ENCODE assay signal across 8 cellular contexts in the genomic region with DNA sequence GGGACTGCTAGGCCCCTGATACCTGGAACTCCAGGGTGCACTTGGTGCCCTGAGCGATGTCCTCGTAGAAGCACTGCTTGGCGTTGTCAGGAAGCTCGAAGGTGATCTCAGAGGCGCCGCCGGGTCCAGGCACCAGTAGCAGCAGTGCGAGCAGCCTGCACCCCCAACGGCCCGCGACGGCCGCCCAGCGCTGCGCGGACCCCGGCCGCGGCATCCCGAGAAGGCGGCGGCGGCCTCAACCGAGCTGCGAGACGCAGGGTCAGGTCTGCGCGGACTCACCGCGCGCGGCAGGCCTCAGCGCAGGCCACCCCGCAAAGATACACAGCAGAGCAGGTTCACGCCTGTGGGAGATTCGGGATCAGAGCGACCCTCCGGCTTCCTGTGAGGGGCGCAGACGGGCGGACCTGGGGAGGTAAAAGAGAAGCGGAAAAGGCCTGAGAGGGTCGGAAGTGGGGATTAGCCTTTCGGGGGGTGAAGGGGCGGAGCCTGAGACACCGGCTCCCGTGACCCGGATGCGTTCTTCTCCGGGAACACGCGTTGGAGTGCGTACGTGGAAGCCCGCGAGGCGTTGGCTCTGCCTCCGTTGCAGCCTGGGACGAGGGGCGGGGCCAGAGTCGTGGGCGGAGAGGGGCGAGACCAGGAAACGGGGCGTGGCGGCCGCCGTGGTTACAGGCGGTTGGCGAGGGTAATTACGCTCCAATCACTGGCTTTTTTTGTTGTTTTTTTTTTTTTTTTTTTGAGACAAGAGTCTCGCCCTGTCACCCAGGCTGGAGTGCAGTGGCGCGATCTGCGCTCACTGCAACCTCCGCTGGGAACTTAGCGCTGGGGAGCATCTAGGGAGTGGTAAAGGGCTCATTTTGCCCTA. TPM values are rescaled to one million over a fixed set of nuclear protein-coding genes. Genes with fewer than 3 reads are reported as not detected.
DNase-seq lines count a peak whose midpoint lies in the region; ATAC-seq, FAIRE-seq and TF ChIP-seq lines count a peak whose summit lies in the region.

A gene (minus strand): TSS at position 458 of the 865 bp plus-strand sequence. CDS start 244 bp downstream, at position 214.

- H3K4me3 ChIP-seq in heart right ventricle (peak within 1 kb of the TSS; percentile 48 to 100 (median 90)), upper lobe of left lung (peak within 1 kb of the TSS; percentile 65 to 95 (median 84))

- H3K27ac ChIP-seq in heart right ventricle (peak within 1 kb of the TSS; percentile 31 to 99 (median 96)), upper lobe of left lung (peak within 1 kb of the TSS; percentile 89 to 98 (median 96))

- TF ChIP-seq EP300 in upper lobe of left lung (IDR thresholded peaks at IDR 0.05), result peak in 2 of 4 donors; percentile 49 to 82

- intact Hi-C loops in heart right ventricle (cut with DNase I), result loop anchor here in 4 of 10 donors (1.0 to 10.0 kb wide), 3 partner anchors 81 to 216 kb away; a partner anchor contains a TSS
- intact Hi-C loops in posterior cingulate gyrus (cut with DNase I), result loop anchor here (1.0 to 10.0 kb wide), 3 partner anchors 23 to 215 kb away; a partner anchor contains a TSS

- H3K4me1 ChIP-seq in heart right ventricle (peaks cover 0 to 51% (median 44%) of the 10 kb centered on the region in 9 donors), upper lobe of left lung (peaks cover 22 to 32% (median 30%) of the 10 kb centered on the region in 4 donors)

- WGBS in heart right ventricle, 2 donors, result 0 to 1% methylated on average over 72 to 77 of the region's 77 CpGs
- WGBS in upper lobe of left lung, 2 donors, result 1% methylated on average over 39 to 46 of the region's 77 CpGs

- no peaks in the 10 kb centered on the region for H3K27me3 ChIP-seq in heart right ventricle
- H3K27me3 ChIP-seq in upper lobe of left lung, result no peaks in the 10 kb centered on the region

- peak; percentile 98 for FAIRE-seq in GM12892 (lab: Jason Lieb, UNC)

- no peaks in the 10 kb centered on the region for H3K9me3 ChIP-seq in heart right ventricle
- H3K9me3 ChIP-seq in upper lobe of left lung, result no peaks in the 10 kb centered on the region

- ATAC-seq in HG02852 (IDR thresholded peaks at IDR 0.05; ENCODE audit: unreplicated experiment) (peak; percentile 87), heart right ventricle (peak; percentile 99), upper lobe of left lung (ENCODE audit: low FRiP score in 2 of 2) (peak; percentile 99 to 100)

- TF ChIP-seq CTCF in heart right ventricle (IDR thresholded peaks at IDR 0.05), result peak in 1 of 9 donors; percentile 18
- TF ChIP-seq CTCF in upper lobe of left lung (IDR thresholded peaks at IDR 0.05), result peak in 4 of 6 experiments; percentile 15 to 32 (median 30)

- peak; percentile 79 for DNase-seq in GM12892 (ENCODE audit: insufficient read length)
- DNase-seq in NCI-H146 (lab: John Stamatoyannopoulos, UW), result peak; percentile 99
- peak; percentile 99 to 100 (median 99) for DNase-seq in T-helper 1 cell
- peak; percentile 96 for DNase-seq in amniotic epithelial cell (ENCODE audit: low read depth)
- DNase-seq in heart right ventricle, result peak; percentile 100
- DNase-seq in posterior cingulate gyrus, result peak; percentile 99 to 100 (median 99)
- DNase-seq in upper lobe of left lung, result peak; percentile 100

- H3K36me3 ChIP-seq in heart right ventricle (peaks cover 0 to 16% (median 0%) of the 10 kb centered on the region in 9 donors), upper lobe of left lung (peaks cover 0 to 7% (median 0%) of the 10 kb centered on the region in 4 donors)

- peak; percentile 84 for TF ChIP-seq POLR2A in GM12892 (IDR thresholded peaks at IDR 0.05; ENCODE audit: low read depth, low read length)
- peak in 3 of 4 donors; percentile 68 to 97 (median 85) for TF ChIP-seq POLR2A in upper lobe of left lung (IDR thresholded peaks at IDR 0.05)

RNA-seq across cellular contexts. Expression of the gene that starts here (rescaled TPM):
- polyA plus RNA-seq in GM12892 (2012; ENCODE audit: missing spikeins), result 25.1 TPM
- 100 to 1,000 TPM in 1 of 10 donors, 10 to 100 TPM in 9; 73.4 to 100 (median 85.9) TPM for total RNA-seq in heart right ventricle
- 10 to 100 TPM; 15.8 to 41.7 TPM for polyA plus RNA-seq in heart right ventricle
- total RNA-seq in upper lobe of left lung, result 100 to 1,000 TPM in 3 of 6 donors, 10 to 100 TPM in 3; 16.8 to 116 (median 99.6) TPM

Comparison
In these comparisons a context has a peak if more than half of its experiments do, and no peak if none do; other contexts are left out.
1. Peak in every context shown above with its lines: DNase-seq, ATAC-seq, H3K4me3 ChIP-seq and H3K27ac ChIP-seq.